Comparison of ENCODE assay signal across 12 cellular contexts in the genomic region with DNA sequence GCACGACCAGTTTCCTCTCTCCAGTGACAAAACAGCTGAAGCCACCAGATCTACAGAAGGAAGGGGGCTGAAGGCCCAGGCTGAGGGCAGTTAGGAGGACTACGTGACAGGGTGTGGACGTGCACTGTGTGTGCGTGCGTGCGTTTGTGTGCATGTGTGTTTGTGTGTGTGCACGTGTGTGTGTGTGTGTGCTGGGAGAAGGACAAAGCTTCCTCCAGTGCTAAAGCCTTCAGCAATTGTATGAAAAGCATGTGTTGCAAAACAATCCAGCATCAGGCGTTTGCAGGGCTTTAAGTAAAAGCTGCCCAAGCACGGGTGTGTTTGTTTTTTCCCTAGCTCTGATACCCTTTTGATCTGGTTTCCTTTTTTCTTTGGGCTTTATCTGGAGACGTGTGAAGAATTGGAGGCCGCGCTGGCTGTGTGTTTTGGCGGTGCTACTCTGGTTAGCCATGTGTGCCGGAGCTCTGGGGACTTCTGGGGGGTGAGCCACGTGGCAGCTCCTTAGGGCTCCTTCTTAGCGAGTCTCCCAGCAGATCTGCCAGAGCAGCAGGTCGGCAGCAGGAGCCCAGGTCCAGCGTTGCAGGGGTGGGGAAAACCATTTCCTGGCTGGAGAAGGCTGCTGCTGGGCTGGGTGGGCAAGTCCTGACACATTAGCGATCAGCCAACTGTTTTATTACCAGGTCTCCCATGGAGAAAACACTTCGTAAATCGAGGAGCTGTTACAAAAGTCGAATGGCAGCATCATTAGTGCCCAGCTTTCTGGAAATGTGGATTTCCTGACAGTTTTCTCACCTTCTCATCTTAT.
A peak's percentile ranks its signal among the peaks of the same experiment; 100 is the strongest.
DNase-seq lines count a peak whose midpoint lies in the region; ATAC-seq and TF ChIP-seq lines count a peak whose summit lies in the region.
"Had no signal": no experiment of that assay in that cellular context is flagged by ENCODE, and none has a peak within 500 bp of the region (broad histone marks: within the 10 kb centered on the region; RNA-seq: fewer than 3 reads in every experiment).

No MANE protein-coding gene starts in this region.

- peaks cover 8% of the 10 kb centered on the region for H3K4me1 ChIP-seq in endodermal cell (ENCODE audit: control insufficient read depth, insufficient read depth, low read length)

- POLR2A ChIA-PET in activated CD4-positive, alpha-beta T cell treated with anti-CD3 and anti-CD28 coated beads, Interleukin-2, amount 10 ng/mL, durations not matched to agents 7 days and 5 days (lab: Charles Lee) = no interaction called here

- peaks cover 23% of the 10 kb centered on the region for H3K4me1 Mint-ChIP-seq in endodermal cell
- H3K4me1 Mint-ChIP-seq in osteocyte (ENCODE audit: unreplicated experiment) = peaks cover 72% of the 10 kb centered on the region
- peaks cover 25% of the 10 kb centered on the region for H3K4me1 Mint-ChIP-seq in activated CD4-positive, alpha-beta T cell treated with anti-CD3 and anti-CD28 coated beads, Interleukin-2, amount 10 ng/mL, durations not matched to agents 7 days and 5 days

- H3K27ac Mint-ChIP-seq in endodermal cell (peak overlapping the region; percentile 87), osteocyte (ENCODE audit: unreplicated experiment) (peak overlapping the region; percentile 98)
- H3K27ac Mint-ChIP-seq in activated CD4-positive, alpha-beta T cell treated with anti-CD3 and anti-CD28 coated beads, Interleukin-2, amount 10 ng/mL, durations not matched to agents 7 days and 5 days = no peak overlapping the region

- no peak overlapping the region for H3K4me3 ChIP-seq in endodermal cell (ENCODE audit: low read length)
- H3K4me3 ChIP-seq: dorsolateral prefrontal cortex had no signal

- no peak for TF ChIP-seq CTCF in endodermal cell (conservative IDR thresholded peaks at IDR 0.05)
- no peak for TF ChIP-seq CTCF in osteocyte (IDR thresholded peaks at IDR 0.05)

- 82 to 95% methylated on average over 13 to 22 of the region's 22 CpGs for WGBS in endodermal cell (ENCODE audit: insufficient coverage in 1 of 2, insufficient read length in 1 of 2), 2 experiments

- H3K9me3 ChIP-seq in endodermal cell (ENCODE audit: control insufficient read depth, low read length) = no peaks in the 10 kb centered on the region

- H3K9ac ChIP-seq in endodermal cell (ENCODE audit: extremely low read depth, low read length, poor library complexity, severe bottlenecking) = no peak overlapping the region

- H3K36me3 ChIP-seq in endodermal cell (ENCODE audit: control insufficient read depth, insufficient read depth, low read length) = peaks cover 66% of the 10 kb centered on the region

- no peak for ATAC-seq in GM21390 (IDR thresholded peaks at IDR 0.05; ENCODE audit: unreplicated experiment)

- H3K36me3 Mint-ChIP-seq in endodermal cell (ENCODE audit: low read depth) (peaks cover 60% of the 10 kb centered on the region), osteocyte (ENCODE audit: unreplicated experiment) (peaks cover 17% of the 10 kb centered on the region)
- H3K36me3 Mint-ChIP-seq in activated CD4-positive, alpha-beta T cell treated with anti-CD3 and anti-CD28 coated beads, Interleukin-2, amount 10 ng/mL, durations not matched to agents 7 days and 5 days (ENCODE audit: low read depth) = no peaks in the 10 kb centered on the region

- H3K27ac ChIP-seq in endodermal cell (ENCODE audit: low read depth, low read length) = no peak overlapping the region

- no peaks in the 10 kb centered on the region for H3K27me3 ChIP-seq in endodermal cell (ENCODE audit: control insufficient read depth, insufficient read depth, low read length, poor library complexity, severe bottlenecking)
- H3K27me3 ChIP-seq: dorsolateral prefrontal cortex had no signal

- peak overlapping the region; percentile 28 for H3K4me3 Mint-ChIP-seq in endodermal cell
- H3K4me3 Mint-ChIP-seq in osteocyte (ENCODE audit: unreplicated experiment) = no peak overlapping the region
- H3K4me3 Mint-ChIP-seq in activated CD4-positive, alpha-beta T cell treated with anti-CD3 and anti-CD28 coated beads, Interleukin-2, amount 10 ng/mL, durations not matched to agents 7 days and 5 days = no peak overlapping the region
- H3K4me3 Mint-ChIP-seq: CD8-positive, alpha-beta memory T cell had no signal

- H3K27me3 Mint-ChIP-seq in endodermal cell (ENCODE audit: insufficient read depth) (no peaks in the 10 kb centered on the region), osteocyte (ENCODE audit: unreplicated experiment) (no peaks in the 10 kb centered on the region)
- no peaks in the 10 kb centered on the region for H3K27me3 Mint-ChIP-seq in activated CD4-positive, alpha-beta T cell treated with anti-CD3 and anti-CD28 coated beads, Interleukin-2, amount 10 ng/mL, durations not matched to agents 7 days and 5 days
- H3K27me3 Mint-ChIP-seq: CD8-positive, alpha-beta memory T cell had no signal

- DNase-seq in DMS79 (lab: John Stamatoyannopoulos, UW) (peak; percentile 63), NCI-H446 treated with DMSO at 0.1 percent for 48 hours (lab: John Stamatoyannopoulos, UW) (peak; percentile 65), endodermal cell (peak; percentile 43), osteocyte (ENCODE audit: extremely low spot score, unreplicated experiment) (no peak), SHP77 treated with DMSO at 0.1 percent for 48 hours (lab: John Stamatoyannopoulos, UW) (no peak)
- no peak for DNase-seq in activated CD4-positive, alpha-beta T cell treated with anti-CD3 and anti-CD28 coated beads, Interleukin-2, amount 10 ng/mL, durations not matched to agents 7 days and 5 days
- no peak for DNase-seq in activated CD4-positive, alpha-beta T cell treated with anti-CD3 and anti-CD28 coated beads, Interleukin-2, amount 50 U/mL, for 4 hours
- DNase-seq: CD8-positive, alpha-beta memory T cell; HCEC 1CT; NCI-H187 treated with DMSO at 0.1 percent for 48 hours had no signal

- CTCF ChIA-PET in activated CD4-positive, alpha-beta T cell treated with anti-CD3 and anti-CD28 coated beads, Interleukin-2, amount 10 ng/mL, durations not matched to agents 7 days and 5 days (lab: Charles Lee) = interaction anchor here (0.8 to 1.3 kb wide), 4 partner anchors 11 to 299 kb away, joined by 3 read pairs; no protein-coding TSS in a partner anchor

- H3K9me3 Mint-ChIP-seq in endodermal cell (no peaks in the 10 kb centered on the region), osteocyte (ENCODE audit: unreplicated experiment) (no peaks in the 10 kb centered on the region)
- no peaks in the 10 kb centered on the region for H3K9me3 Mint-ChIP-seq in activated CD4-positive, alpha-beta T cell treated with anti-CD3 and anti-CD28 coated beads, Interleukin-2, amount 10 ng/mL, durations not matched to agents 7 days and 5 days
- H3K9me3 Mint-ChIP-seq: CD8-positive, alpha-beta memory T cell had no signal

Comparison
In these comparisons a context has a peak if more than half of its experiments do, and no peak if none do; other contexts are left out.
1. DNase-seq: peak in DMS79 (single experiment), NCI-H446 treated with DMSO at 0.1 percent for 48 hours (single experiment) and endodermal cell (single experiment); none in osteocyte (single experiment), activated CD4-positive, alpha-beta T cell treated with anti-CD3 and anti-CD28 coated beads, Interleukin-2, amount 10 ng/mL, durations not matched to agents 7 days and 5 days (single experiment), SHP77 treated with DMSO at 0.1 percent for 48 hours (single experiment) and activated CD4-positive, alpha-beta T cell treated with anti-CD3 and anti-CD28 coated beads, Interleukin-2, amount 50 U/mL, for 4 hours (0 of 2).